Comparison of ENCODE assay signal across 14 cellular contexts in the genomic region with DNA sequence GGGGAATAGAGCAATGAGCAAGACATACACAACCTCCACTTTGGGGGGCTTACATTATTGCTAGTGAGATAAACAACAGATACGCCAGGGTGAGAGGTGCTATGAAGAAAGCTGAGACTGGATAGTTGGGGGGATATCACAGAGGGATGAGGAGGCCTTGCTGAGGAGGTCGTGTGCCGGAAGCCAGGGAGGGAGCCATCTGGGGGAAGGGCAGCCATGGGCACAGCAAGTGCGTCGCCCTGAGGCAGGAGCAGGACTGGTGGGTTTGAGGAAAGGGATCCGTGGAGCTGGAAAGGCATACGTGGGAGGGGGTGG. TPM values are rescaled to one million over a fixed set of nuclear protein-coding genes. Genes with fewer than 3 reads are reported as not detected.
DNase-seq lines count a peak whose midpoint lies in the region; ATAC-seq and TF ChIP-seq lines count a peak whose summit lies in the region.
"Had no signal": no experiment of that assay in that cellular context is flagged by ENCODE, and none has a peak within 500 bp of the region (broad histone marks: within the 10 kb centered on the region; RNA-seq: fewer than 3 reads in every experiment).

No MANE protein-coding gene starts in this region.

- TF ChIP-seq CTCF in HEK293 (tag by site-specific recombination; IDR thresholded peaks at IDR 0.05) (no peak), spleen (IDR thresholded peaks at IDR 0.05 in 8 of 11, conservative IDR thresholded peaks at IDR 0.05 in 3 of 11) (no peak), tibial artery (IDR thresholded peaks at IDR 0.05) (no peak)

- no peaks in the 10 kb centered on the region for H3K36me3 Mint-ChIP-seq in activated naive CD4-positive, alpha-beta T cell treated with anti-CD3 and anti-CD28 coated beads for 36 hours (ENCODE audit: low read depth)
- no peaks in the 10 kb centered on the region for H3K36me3 Mint-ChIP-seq in activated naive CD8-positive, alpha-beta T cell treated with anti-CD3 and anti-CD28 coated beads, Interleukin-2, amount 50 U/mL, for 24 hours (ENCODE audit: low read depth)

- peak overlapping the region; percentile 19 for H3K27ac Mint-ChIP-seq in activated naive CD4-positive, alpha-beta T cell treated with anti-CD3 and anti-CD28 coated beads for 36 hours
- peak overlapping the region; percentile 40 for H3K27ac Mint-ChIP-seq in activated naive CD8-positive, alpha-beta T cell treated with anti-CD3 and anti-CD28 coated beads, Interleukin-2, amount 50 U/mL, for 24 hours

- H3K27ac ChIP-seq in HEK293 (ENCODE audit: extremely low read depth, low read depth, low read length) (no peak overlapping the region), spleen (peak overlapping the region; percentile 27 to 89 (median 82)), tibial artery (no peak overlapping the region)

- H3K36me3 ChIP-seq in HEK293 (ENCODE audit: control insufficient read depth in 2 of 2, insufficient read depth in 1 of 2, low read length in 2 of 2), result no peaks in the 10 kb centered on the region
- H3K36me3 ChIP-seq in spleen, result no peaks in the 10 kb centered on the region
- no peaks in the 10 kb centered on the region for H3K36me3 ChIP-seq in tibial artery
- H3K36me3 ChIP-seq: gastrocnemius medialis had no signal

- WGBS in spleen, 5 donors, result 65 to 78% (median 67%) methylated on average over 7 of the region's 7 CpGs

- H3K4me1 Mint-ChIP-seq in activated naive CD4-positive, alpha-beta T cell treated with anti-CD3 and anti-CD28 coated beads for 36 hours (ENCODE audit: low read depth), result peaks cover 39% of the 10 kb centered on the region
- H3K4me1 Mint-ChIP-seq in activated naive CD8-positive, alpha-beta T cell treated with anti-CD3 and anti-CD28 coated beads, Interleukin-2, amount 50 U/mL, for 24 hours, result peaks cover 40% of the 10 kb centered on the region

- H3K9me3 ChIP-seq in HEK293 (ENCODE audit: control insufficient read depth, insufficient read depth, low read depth, low read length) (no peaks in the 10 kb centered on the region), spleen (no peaks in the 10 kb centered on the region), tibial artery (no peaks in the 10 kb centered on the region)
- H3K9me3 ChIP-seq: gastrocnemius medialis had no signal

- peaks cover 0 to 8% (median 0%) of the 10 kb centered on the region in 7 donors for H3K27me3 ChIP-seq in spleen (replicated peaks in 1 of 7)
- peaks cover 0 to 20% of the 10 kb centered on the region in 2 donors for H3K27me3 ChIP-seq in tibial artery
- H3K27me3 ChIP-seq: gastrocnemius medialis had no signal

- H3K27me3 Mint-ChIP-seq in activated naive CD4-positive, alpha-beta T cell treated with anti-CD3 and anti-CD28 coated beads for 36 hours (ENCODE audit: low read depth), result no peaks in the 10 kb centered on the region
- peaks cover 2% of the 10 kb centered on the region for H3K27me3 Mint-ChIP-seq in activated naive CD8-positive, alpha-beta T cell treated with anti-CD3 and anti-CD28 coated beads, Interleukin-2, amount 50 U/mL, for 24 hours

- TF ChIP-seq POLR2A in spleen (IDR thresholded peaks at IDR 0.05), result no peak

- ATAC-seq in activated naive CD8-positive, alpha-beta T cell treated with anti-CD3 and anti-CD28 coated beads, Interleukin-2, amount 50 U/mL, for 24 hours, result no peak
- ATAC-seq in HG03520 (IDR thresholded peaks at IDR 0.05; ENCODE audit: unreplicated experiment) (no peak), HG02973 (IDR thresholded peaks at IDR 0.05; ENCODE audit: unreplicated experiment) (no peak)
- ATAC-seq: gastrocnemius medialis had no signal

- POLR2A ChIA-PET in HEK293 (lab: Yijun Ruan, JAX), result interaction anchor here (0.9 to 1.8 kb wide), 2 partner anchors 109 to 119 kb away, joined by 3 to 5 read pairs; a partner anchor contains a TSS

- H3K4me3 ChIP-seq in HEK293 (ENCODE audit: low read depth, low read length) (no peak overlapping the region), spleen (no peak overlapping the region), tibial artery (no peak overlapping the region)
- H3K4me3 ChIP-seq: gastrocnemius medialis had no signal

- H3K9me3 Mint-ChIP-seq in activated naive CD4-positive, alpha-beta T cell treated with anti-CD3 and anti-CD28 coated beads for 36 hours, result no peaks in the 10 kb centered on the region
- H3K9me3 Mint-ChIP-seq in activated naive CD8-positive, alpha-beta T cell treated with anti-CD3 and anti-CD28 coated beads, Interleukin-2, amount 50 U/mL, for 24 hours, result no peaks in the 10 kb centered on the region

- H3K4me1 ChIP-seq in HEK293 (ENCODE audit: control insufficient read depth, insufficient read depth, low read length), result no peaks in the 10 kb centered on the region; the same call in 1 of the 2 replicates
- peaks cover 20 to 70% (median 58%) of the 10 kb centered on the region in 6 donors for H3K4me1 ChIP-seq in spleen
- peaks cover 0 to 16% (median 7%) of the 10 kb centered on the region in 4 donors for H3K4me1 ChIP-seq in tibial artery

- CTCF ChIA-PET in activated naive CD4-positive, alpha-beta T cell treated with anti-CD3 and anti-CD28 coated beads for 36 hours (lab: Charles Lee), result interaction anchor here (0.7 to 1.9 kb wide), 6 partner anchors 12 to 436 kb away, joined by 3 to 15 read pairs (median 3); a partner anchor contains a TSS
- CTCF ChIA-PET in HEK293 (lab: Yijun Ruan, JAX), result interaction anchor here (0.6 to 1.6 kb wide), 4 partner anchors 10 to 257 kb away, joined by 3 to 8 read pairs (median 4); no protein-coding TSS in a partner anchor

- no peak for DNase-seq in activated naive CD4-positive, alpha-beta T cell treated with anti-CD3 and anti-CD28 coated beads for 36 hours
- DNase-seq in activated naive CD4-positive, alpha-beta T cell treated with anti-CD3 and anti-CD28 coated beads, Interleukin-2, amount 50 U/mL, for 16 hours, result no peak
- DNase-seq in activated naive CD8-positive, alpha-beta T cell treated with anti-CD3 and anti-CD28 coated beads, Interleukin-2, amount 50 U/mL, for 24 hours, result no peak
- DNase-seq in spleen, result no peak
- DNase-seq in tibial artery, result no peak
- DNase-seq: cerebellar nuclear complex, gastrocnemius medialis, HCEC 1CT, NCI-H1105, occipital lobe, SW 1271 had no signal

- H3K4me3 Mint-ChIP-seq in activated naive CD4-positive, alpha-beta T cell treated with anti-CD3 and anti-CD28 coated beads for 36 hours, result peak overlapping the region; percentile 62
- H3K4me3 Mint-ChIP-seq in activated naive CD8-positive, alpha-beta T cell treated with anti-CD3 and anti-CD28 coated beads, Interleukin-2, amount 50 U/mL, for 24 hours, result peak overlapping the region; percentile 58

- intact Hi-C loops in activated naive CD4-positive, alpha-beta T cell treated with anti-CD3 and anti-CD28 coated beads for 36 hours (cut with micrococcal nuclease), result no loop called here
- intact Hi-C loops in spleen (cut with DNase I; ENCODE audit: low total_unique reads) (no loop called here), tibial artery (cut with DNase I; ENCODE audit: low total_unique reads) (no loop called here)

TF ChIP-seq in HEK293, 187 proteins besides CTCF, POLR2A, EP300 and RAD21:
- TF ChIP-seq ZNF341 (tag by site-specific recombination; IDR thresholded peaks at IDR 0.05; ENCODE audit: low read depth), result peak; percentile 39
- 0 out of 2 replicates have a peak, but pooled peaks have one; percentile 7 for TF ChIP-seq EGR2 (tag by site-specific recombination; IDR thresholded peaks at IDR 0.05; ENCODE audit: low read depth)
- no peak for TF ChIP-seq ZNF768 (tag by site-specific recombination; IDR thresholded peaks at IDR 0.05)

RNA-seq across cellular contexts. Expression of a gene that starts 12.2 kb away (rescaled TPM):
- total RNA-seq in activated naive CD4-positive, alpha-beta T cell treated with anti-CD3 and anti-CD28 coated beads for 36 hours, result 10 to 100 TPM; 38.3 to 41.1 TPM
- total RNA-seq in spleen, result 10 to 100 TPM; 22.6 to 34.4 (median 28.3) TPM
- polyA plus RNA-seq in spleen, result 10 to 100 TPM; 14.9 to 32.2 (median 20.6) TPM

RNA-seq across cellular contexts. Expression of a gene that starts 28.9 kb away (rescaled TPM):
- 10 to 100 TPM; 34.8 to 35.1 TPM for total RNA-seq in activated naive CD4-positive, alpha-beta T cell treated with anti-CD3 and anti-CD28 coated beads for 36 hours
- 10 to 100 TPM; 42.1 to 95.6 (median 68.1) TPM for total RNA-seq in spleen
- 10 to 100 TPM in 2 of 3 donors, 1 to 10 TPM in 1; 9.9 to 37.9 (median 20.0) TPM for polyA plus RNA-seq in spleen

Comparison
In these comparisons a context has a peak if more than half of its experiments do, and no peak if none do; other contexts are left out.
1. H3K27ac ChIP-seq: peak in spleen (8 of 8); none in HEK293 (single experiment) and tibial artery (0 of 2).